In the genomic region with DNA sequence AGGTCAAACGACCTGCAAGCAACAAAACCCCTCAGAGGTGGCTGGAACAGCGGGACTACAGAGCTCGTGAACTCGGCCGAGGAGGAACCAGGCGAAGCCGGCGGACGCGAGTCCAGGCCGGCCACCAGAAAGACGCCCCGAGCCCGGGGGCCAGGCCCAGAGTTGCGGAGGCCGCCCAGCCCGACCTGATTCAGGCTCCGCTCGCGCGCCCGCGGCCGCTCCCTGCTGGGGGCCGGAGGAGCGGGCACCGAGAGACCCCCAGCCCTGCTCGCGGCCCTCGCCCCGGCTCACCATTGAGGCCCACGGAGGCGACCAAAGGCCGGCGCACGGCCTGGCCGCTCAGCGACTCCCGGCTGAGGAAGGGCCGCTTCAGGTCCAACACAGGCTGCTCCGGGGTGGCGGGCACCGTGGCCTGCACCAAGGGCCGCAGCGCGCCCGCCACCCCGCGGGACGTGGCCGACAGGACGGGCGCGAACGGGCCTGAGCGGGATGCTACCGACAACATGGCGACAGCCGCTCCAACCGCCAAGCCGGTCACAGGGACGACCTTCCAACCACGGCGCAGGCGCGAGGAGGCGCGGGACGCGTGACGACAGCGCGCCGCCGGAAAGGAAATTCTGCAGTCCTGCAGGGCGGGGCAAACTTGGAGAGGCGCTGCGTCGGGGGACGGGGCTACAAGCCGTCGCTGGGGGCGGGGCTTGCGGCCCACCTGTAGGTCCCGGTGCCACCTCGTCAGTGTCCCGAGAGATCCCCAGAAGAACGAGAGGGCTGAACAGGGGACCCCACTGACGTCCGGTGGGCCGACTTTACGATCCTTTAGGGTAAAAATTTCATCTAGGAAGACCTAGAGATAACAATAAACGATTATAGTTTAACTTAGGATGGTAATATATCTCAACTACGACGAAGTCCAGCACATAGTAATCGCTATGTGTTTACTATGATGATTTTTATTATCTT, we compare ENCODE assay signal across 8 cellular contexts. TPM values are rescaled to one million over a fixed set of nuclear protein-coding genes. Genes with fewer than 3 reads are reported as not detected.
DNase-seq lines count a peak whose midpoint lies in the region; ATAC-seq, FAIRE-seq and TF ChIP-seq lines count a peak whose summit lies in the region.

A gene (minus strand): TSS at position 538 of the 960 bp plus-strand sequence. CDS start 33 bp downstream, at position 505.

- CTCF ChIA-PET in WTC11 (lab: Charles Lee) = interaction anchor here (1.0 kb wide), 2 partner anchors 11 to 50 kb away, joined by 3 to 4 read pairs; no protein-coding TSS in a partner anchor

- peaks cover 58% of the 10 kb centered on the region for H3K4me1 Mint-ChIP-seq in WTC11

- H3K36me3 Mint-ChIP-seq in WTC11 = peaks cover 24% of the 10 kb centered on the region

- H3K36me3 ChIP-seq in bronchial epithelial cell (ENCODE audit: control insufficient read depth, insufficient read depth, low read length) (no peaks in the 10 kb centered on the region), small intestine (ENCODE audit: control insufficient read depth in 2 of 2, insufficient read depth in 2 of 2, low read length in 2 of 2) (no peaks in the 10 kb centered on the region)

- no peak for TF ChIP-seq CTCF in AG09309 (IDR thresholded peaks at IDR 0.05; ENCODE audit: control insufficient read depth, insufficient read depth, low read depth, low read length, missing control alignments)
- no peak for TF ChIP-seq CTCF in WTC11 (IDR thresholded peaks at IDR 0.05)
- peak; percentile 6 for TF ChIP-seq CTCF in bronchial epithelial cell (IDR thresholded peaks at IDR 0.05; ENCODE audit: insufficient read depth, low read length, severe bottlenecking)

- H3K27ac ChIP-seq in small intestine (ENCODE audit: low read depth in 1 of 2, low read length in 1 of 2) = peak within 1 kb of the TSS; percentile 87 to 97

- H3K27me3 Mint-ChIP-seq in WTC11 (ENCODE audit: low read depth) = no peaks in the 10 kb centered on the region

- peak within 1 kb of the TSS; percentile 98 for H3K27ac Mint-ChIP-seq in WTC11

- 1% methylated on average over 65 to 93 of the region's 96 CpGs for WGBS in small intestine, 3 donors

- H3K4me3 ChIP-seq in AG09309 (ENCODE audit: control insufficient read depth, low read depth, low read length) (peak within 1 kb of the TSS; percentile 85), bronchial epithelial cell (ENCODE audit: low read depth, low read length) (peak within 1 kb of the TSS; percentile 54), small intestine (ENCODE audit: low read depth in 1 of 2, low read length in 2 of 2) (peak within 1 kb of the TSS; percentile 80 to 100)

- H3K4me1 ChIP-seq in small intestine (ENCODE audit: control insufficient read depth in 2 of 2, insufficient read depth in 1 of 2, low read depth in 1 of 2, low read length in 1 of 2) = peaks cover 0 to 8% of the 10 kb centered on the region in 2 donors

- ATAC-seq in GM19023 (IDR thresholded peaks at IDR 0.05; ENCODE audit: unreplicated experiment) (peak; percentile 95), HG03196 (IDR thresholded peaks at IDR 0.05; ENCODE audit: unreplicated experiment) (peak; percentile 93), WTC11 (peak; percentile 97)

- FAIRE-seq in bronchial epithelial cell (lab: Jason Lieb, UNC) = no peak
- no peak for FAIRE-seq in small intestine (lab: Jason Lieb, UNC)

- peak within 1 kb of the TSS; percentile 98 for H3K4me3 Mint-ChIP-seq in WTC11

- H3K27me3 ChIP-seq in bronchial epithelial cell (ENCODE audit: control insufficient read depth, insufficient read depth, low read length) (no peaks in the 10 kb centered on the region), small intestine (ENCODE audit: control insufficient read depth in 2 of 2, insufficient read depth in 2 of 2, low read length in 2 of 2) (no peaks in the 10 kb centered on the region)

- no peaks in the 10 kb centered on the region for H3K9me3 ChIP-seq in small intestine (ENCODE audit: control insufficient read depth, low read depth)

- H3K9me3 Mint-ChIP-seq in WTC11 = peaks cover 5% of the 10 kb centered on the region

- peak; percentile 58 for DNase-seq in AG09309 (ENCODE audit: low read depth)
- DNase-seq in NCI-H226 = peak; percentile 86
- DNase-seq in WTC11 (ENCODE audit: low spot score) = peak; percentile 98
- DNase-seq in bronchial epithelial cell (ENCODE audit: low read depth) = peak; percentile 82
- peak; percentile 98 for DNase-seq in iPS-NIHi11 (ENCODE audit: low spot score)
- peak; percentile 95 for DNase-seq in small intestine

- POLR2A ChIA-PET in WTC11 (lab: Charles Lee) = no interaction called here

TF ChIP-seq in WTC11, 78 proteins besides CTCF, POLR2A, EP300 and RAD21 (continues in another document):
- TF ChIP-seq, protein P1, sequence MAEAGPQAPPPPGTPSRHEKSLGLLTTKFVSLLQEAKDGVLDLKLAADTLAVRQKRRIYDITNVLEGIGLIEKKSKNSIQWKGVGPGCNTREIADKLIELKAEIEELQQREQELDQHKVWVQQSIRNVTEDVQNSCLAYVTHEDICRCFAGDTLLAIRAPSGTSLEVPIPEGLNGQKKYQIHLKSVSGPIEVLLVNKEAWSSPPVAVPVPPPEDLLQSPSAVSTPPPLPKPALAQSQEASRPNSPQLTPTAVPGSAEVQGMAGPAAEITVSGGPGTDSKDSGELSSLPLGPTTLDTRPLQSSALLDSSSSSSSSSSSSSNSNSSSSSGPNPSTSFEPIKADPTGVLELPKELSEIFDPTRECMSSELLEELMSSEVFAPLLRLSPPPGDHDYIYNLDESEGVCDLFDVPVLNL (CRISPR knock-in tag; IDR thresholded peaks at IDR 0.05; ENCODE audit: borderline replicate concordance, low read depth) = 0 out of 2 replicates have a peak, but pooled peaks have one; percentile 60
- TF ChIP-seq MXD4 (CRISPR knock-in tag; IDR thresholded peaks at IDR 0.05; ENCODE audit: borderline replicate concordance) (no peak), NR1H2 (CRISPR knock-in tag; IDR thresholded peaks at IDR 0.05) (no peak), CBFB (CRISPR knock-in tag; IDR thresholded peaks at IDR 0.05; ENCODE audit: low read depth) (0 out of 2 replicates have a peak, but pooled peaks have one; percentile 28), ZNF396 (CRISPR knock-in tag; IDR thresholded peaks at IDR 0.05; ENCODE audit: borderline replicate concordance) (no peak), ZNF232 (CRISPR knock-in tag; IDR thresholded peaks at IDR 0.05) (0 out of 2 replicates have a peak, but pooled peaks have one; percentile 13), TEAD1 (CRISPR knock-in tag; IDR thresholded peaks at IDR 0.05) (no peak), CREM (CRISPR knock-in tag; IDR thresholded peaks at IDR 0.05) (peak; percentile 90; the same call in 1 of the 2 replicates), FOXK1 (CRISPR knock-in tag; IDR thresholded peaks at IDR 0.05) (peak; percentile 84; the same call in 1 of the 2 replicates), ETV6 (CRISPR knock-in tag; IDR thresholded peaks at IDR 0.05) (0 out of 2 replicates have a peak, but pooled peaks have one; percentile 46), ZBTB21 (CRISPR knock-in tag; IDR thresholded peaks at IDR 0.05; ENCODE audit: borderline replicate concordance) (0 out of 2 replicates have a peak, but pooled peaks have one; percentile 87)
- TF ChIP-seq, protein P2, sequence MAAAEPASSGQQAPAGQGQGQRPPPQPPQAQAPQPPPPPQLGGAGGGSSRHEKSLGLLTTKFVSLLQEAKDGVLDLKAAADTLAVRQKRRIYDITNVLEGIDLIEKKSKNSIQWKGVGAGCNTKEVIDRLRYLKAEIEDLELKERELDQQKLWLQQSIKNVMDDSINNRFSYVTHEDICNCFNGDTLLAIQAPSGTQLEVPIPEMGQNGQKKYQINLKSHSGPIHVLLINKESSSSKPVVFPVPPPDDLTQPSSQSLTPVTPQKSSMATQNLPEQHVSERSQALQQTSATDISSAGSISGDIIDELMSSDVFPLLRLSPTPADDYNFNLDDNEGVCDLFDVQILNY (CRISPR knock-in tag; IDR thresholded peaks at IDR 0.05) = 0 out of 2 replicates have a peak, but pooled peaks have one; percentile 21
- TF ChIP-seq, protein P3, sequence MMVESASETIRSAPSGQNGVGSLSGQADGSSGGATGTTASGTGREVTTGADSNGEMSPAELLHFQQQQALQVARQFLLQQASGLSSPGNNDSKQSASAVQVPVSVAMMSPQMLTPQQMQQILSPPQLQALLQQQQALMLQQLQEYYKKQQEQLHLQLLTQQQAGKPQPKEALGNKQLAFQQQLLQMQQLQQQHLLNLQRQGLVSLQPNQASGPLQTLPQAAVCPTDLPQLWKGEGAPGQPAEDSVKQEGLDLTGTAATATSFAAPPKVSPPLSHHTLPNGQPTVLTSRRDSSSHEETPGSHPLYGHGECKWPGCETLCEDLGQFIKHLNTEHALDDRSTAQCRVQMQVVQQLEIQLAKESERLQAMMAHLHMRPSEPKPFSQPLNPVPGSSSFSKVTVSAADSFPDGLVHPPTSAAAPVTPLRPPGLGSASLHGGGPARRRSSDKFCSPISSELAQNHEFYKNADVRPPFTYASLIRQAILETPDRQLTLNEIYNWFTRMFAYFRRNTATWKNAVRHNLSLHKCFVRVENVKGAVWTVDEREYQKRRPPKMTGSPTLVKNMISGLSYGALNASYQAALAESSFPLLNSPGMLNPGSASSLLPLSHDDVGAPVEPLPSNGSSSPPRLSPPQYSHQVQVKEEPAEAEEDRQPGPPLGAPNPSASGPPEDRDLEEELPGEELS (CRISPR knock-in tag; IDR thresholded peaks at IDR 0.05) = peak; percentile 60; the same call in 1 of the 2 replicates
- TF ChIP-seq, protein P4, sequence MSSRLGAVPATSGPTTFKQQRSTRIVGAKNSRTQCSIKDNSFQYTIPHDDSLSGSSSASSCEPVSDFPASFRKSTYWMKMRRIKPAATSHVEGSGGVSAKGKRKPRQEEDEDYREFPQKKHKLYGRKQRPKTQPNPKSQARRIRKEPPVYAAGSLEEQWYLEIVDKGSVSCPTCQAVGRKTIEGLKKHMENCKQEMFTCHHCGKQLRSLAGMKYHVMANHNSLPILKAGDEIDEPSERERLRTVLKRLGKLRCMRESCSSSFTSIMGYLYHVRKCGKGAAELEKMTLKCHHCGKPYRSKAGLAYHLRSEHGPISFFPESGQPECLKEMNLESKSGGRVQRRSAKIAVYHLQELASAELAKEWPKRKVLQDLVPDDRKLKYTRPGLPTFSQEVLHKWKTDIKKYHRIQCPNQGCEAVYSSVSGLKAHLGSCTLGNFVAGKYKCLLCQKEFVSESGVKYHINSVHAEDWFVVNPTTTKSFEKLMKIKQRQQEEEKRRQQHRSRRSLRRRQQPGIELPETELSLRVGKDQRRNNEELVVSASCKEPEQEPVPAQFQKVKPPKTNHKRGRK (CRISPR knock-in tag; IDR thresholded peaks at IDR 0.05; ENCODE audit: borderline replicate concordance) = no peak
- TF ChIP-seq, protein P5, sequence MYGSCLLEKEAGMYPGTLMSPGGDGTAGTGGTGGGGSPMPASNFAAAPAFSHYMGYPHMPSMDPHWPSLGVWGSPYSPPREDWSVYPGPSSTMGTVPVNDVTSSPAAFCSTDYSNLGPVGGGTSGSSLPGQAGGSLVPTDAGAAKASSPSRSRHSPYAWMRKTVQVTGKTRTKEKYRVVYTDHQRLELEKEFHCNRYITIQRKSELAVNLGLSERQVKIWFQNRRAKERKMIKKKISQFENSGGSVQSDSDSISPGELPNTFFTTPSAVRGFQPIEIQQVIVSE (CRISPR knock-in tag; IDR thresholded peaks at IDR 0.05; ENCODE audit: borderline replicate concordance) = no peak

RNA-seq across cellular contexts. Expression of the gene that starts here (rescaled TPM):
- total RNA-seq in WTC11 (2021) (55.1 to 58.2 TPM (median 55.5 TPM) in 3 replicates), bronchial epithelial cell (26.1 and 27.8 TPM in 2 replicates)
- 10 to 100 TPM; 75.7 to 89.2 (median 85.0) TPM for polyA plus RNA-seq in small intestine

Comparison
In these comparisons a context has a peak if more than half of its experiments do, and no peak if none do; other contexts are left out.
1. Peak in every context shown above with its lines: DNase-seq, ATAC-seq, H3K4me3 ChIP-seq and H3K27ac ChIP-seq.